ENCODE assay signal across 1 cellular context in the genomic region with DNA sequence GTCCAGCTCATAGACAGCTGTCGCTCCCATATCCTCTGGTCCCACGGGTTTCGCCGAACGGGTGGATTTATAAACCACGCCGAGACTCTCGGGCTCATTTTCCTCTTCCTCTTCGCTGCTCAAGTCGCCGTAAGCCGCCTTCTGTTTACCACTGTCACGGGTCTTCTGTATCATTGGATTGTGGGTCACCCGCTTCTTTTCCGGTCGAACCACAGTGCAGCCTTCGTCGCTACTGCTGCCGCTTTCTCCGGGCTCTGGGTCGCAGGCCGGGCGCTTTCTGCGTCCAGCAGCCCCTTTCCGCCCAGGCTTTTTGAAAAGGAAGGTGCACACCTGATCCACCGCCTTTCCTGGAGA.
TF ChIP-seq lines count a peak whose summit lies in the region.

No MANE protein-coding gene starts in this region.

TF ChIP-seq in HepG2, 621 proteins besides CTCF, POLR2A, EP300 and RAD21:
- TF ChIP-seq ZNF317 (CRISPR knock-in tag; IDR thresholded peaks at IDR 0.05) (0 out of 2 replicates have a peak, but pooled peaks have one; percentile 16), GABPB1 (CRISPR knock-in tag; IDR thresholded peaks at IDR 0.05) (no peak)
